Comparison of ENCODE assay signal across 1 cellular context in the genomic region with DNA sequence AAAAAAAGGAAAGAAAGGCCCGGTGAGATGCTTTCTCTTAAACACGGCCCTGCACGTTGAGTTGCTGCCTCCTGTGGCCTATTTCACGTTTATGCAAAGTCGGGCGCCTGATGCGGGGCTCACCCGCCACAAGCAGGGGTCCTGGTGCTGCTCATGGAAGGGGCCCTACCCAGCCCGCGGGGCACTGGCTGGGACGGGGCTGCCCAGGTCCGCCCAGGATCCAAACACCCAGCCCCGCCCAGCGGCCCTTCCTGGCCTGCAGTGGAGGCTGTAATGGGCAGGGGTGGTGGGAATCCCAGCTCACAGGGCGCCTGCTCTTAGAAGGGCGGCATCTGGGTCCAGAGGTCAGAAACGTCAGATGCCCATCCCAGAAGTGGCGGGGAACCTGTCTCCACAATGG.
TF ChIP-seq lines count a peak whose summit lies in the region.

No MANE protein-coding gene starts in this region.

TF ChIP-seq in H1, 55 proteins besides CTCF, POLR2A, EP300 and RAD21:
- TF ChIP-seq CEBPB (IDR thresholded peaks at IDR 0.05; ENCODE audit: low read depth, low read length), result no peak
- TF ChIP-seq RNF2 (IDR thresholded peaks at IDR 0.05; ENCODE audit: borderline replicate concordance, low read depth, low read length, missing control alignments, poor library complexity, severe bottlenecking), result no peak
- TF ChIP-seq RXRA (IDR thresholded peaks at IDR 0.05; ENCODE audit: insufficient read depth, low read depth, low read length), result no peak
- no peak for TF ChIP-seq NANOG (IDR thresholded peaks at IDR 0.05; ENCODE audit: insufficient read depth, low read depth, low read length, poor library complexity, severe bottlenecking)
- TF ChIP-seq, protein P1, sequence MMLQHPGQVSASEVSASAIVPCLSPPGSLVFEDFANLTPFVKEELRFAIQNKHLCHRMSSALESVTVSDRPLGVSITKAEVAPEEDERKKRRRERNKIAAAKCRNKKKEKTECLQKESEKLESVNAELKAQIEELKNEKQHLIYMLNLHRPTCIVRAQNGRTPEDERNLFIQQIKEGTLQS (IDR thresholded peaks at IDR 0.05; ENCODE audit: insufficient read depth, low read depth, low read length), result no peak
- TF ChIP-seq ASH2L (IDR thresholded peaks at IDR 0.05; ENCODE audit: low read length), result no peak
- TF ChIP-seq RBBP5 (IDR thresholded peaks at IDR 0.05; ENCODE audit: borderline replicate concordance, low read depth, low read length), result no peak
- no peak for TF ChIP-seq ZNF274 (IDR thresholded peaks at IDR 0.05; ENCODE audit: borderline replicate concordance, extremely low read depth, low read length)
- no peak for TF ChIP-seq TAF1 (IDR thresholded peaks at IDR 0.05; ENCODE audit: low read depth, low read length)
- no peak for TF ChIP-seq TCF12 (IDR thresholded peaks at IDR 0.05; ENCODE audit: low read depth, low read length)
- TF ChIP-seq KDM5A (IDR thresholded peaks at IDR 0.05; ENCODE audit: low read length), result no peak
- no peak for TF ChIP-seq KDM4A (IDR thresholded peaks at IDR 0.05; ENCODE audit: low read depth, low read length, severe bottlenecking)
